14 cellular contexts compared by ENCODE assay signal in genomic region chr2:118442949-118443348, GRCh38.
"Had no signal": no experiment of that assay in that cellular context is flagged by ENCODE, and none has a peak within 500 bp of the region (broad histone marks: within the 10 kb centered on the region; RNA-seq: fewer than 3 reads in every experiment).

No MANE protein-coding gene starts in this region.

- FAIRE-seq: endometrium had no signal

- H3K9me3 ChIP-seq: esophagus muscularis mucosa, upper lobe of left lung had no signal

- H3K27ac ChIP-seq: cardiac muscle cell, esophagus muscularis mucosa, upper lobe of left lung, WERI-Rb-1 had no signal

- H3K4me1 ChIP-seq: esophagus muscularis mucosa, upper lobe of left lung had no signal

- H3K4me3 ChIP-seq: cardiac muscle cell, esophagus muscularis mucosa, upper lobe of left lung had no signal

- DNase-seq: activated CD4-positive, alpha-beta memory T cell treated with anti-CD3 and anti-CD28 coated beads, Interleukin-2, amount 10 ng/mL, durations not matched to agents 7 days and 5 days; activated CD4-positive, alpha-beta T cell treated with anti-CD3 and anti-CD28 coated beads for 36 hours; activated gamma-delta T cell; activated naive CD8-positive, alpha-beta T cell treated with anti-CD3 and anti-CD28 coated beads for 36 hours; activated T-cell treated with anti-CD3 and anti-CD28 coated beads, Interleukin-2, amount 50 U/mL, for 48 hours; anterior cingulate cortex; head of caudate nucleus; stimulated activated CD4-positive, alpha-beta T cell treated with anti-CD3 and anti-CD28 coated beads, Interleukin-2, amount 100 ng/mL, for 48 hours; stimulated activated naive CD4-positive, alpha-beta T cell treated with Interleukin-2 at 50 U/mL for 16 hours; upper lobe of left lung; WERI-Rb-1 had no signal

- H3K36me3 ChIP-seq: cardiac muscle cell, esophagus muscularis mucosa, upper lobe of left lung, WERI-Rb-1 had no signal

- H3K27me3 ChIP-seq: cardiac muscle cell, esophagus muscularis mucosa, upper lobe of left lung had no signal
